ENCODE assay signal across 17 cellular contexts in the genomic region with DNA sequence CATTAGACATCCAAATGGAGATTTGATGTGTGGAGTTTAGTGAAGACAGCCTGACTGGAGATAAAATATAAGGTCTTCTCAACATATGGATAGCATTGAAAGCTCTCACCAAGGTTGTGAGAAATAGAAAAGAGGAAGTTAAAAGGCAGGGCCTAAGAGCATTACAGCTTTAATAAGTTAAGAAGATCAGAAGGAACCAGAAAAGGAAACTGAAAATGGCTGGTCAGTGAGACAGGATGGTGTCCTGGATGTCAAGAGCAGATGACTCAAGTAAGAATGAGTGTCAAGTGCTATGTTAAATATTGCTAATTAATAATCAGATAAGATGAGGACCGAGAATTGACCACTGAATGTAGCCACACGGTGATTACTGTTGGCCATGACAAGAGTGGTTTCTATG.
DNase-seq lines count a peak whose midpoint lies in the region; ATAC-seq, FAIRE-seq and TF ChIP-seq lines count a peak whose summit lies in the region.
"Had no signal": no experiment of that assay in that cellular context is flagged by ENCODE, and none has a peak within 500 bp of the region (broad histone marks: within the 10 kb centered on the region; RNA-seq: fewer than 3 reads in every experiment).

No MANE protein-coding gene starts in this region.

- no peaks in the 10 kb centered on the region for H3K36me3 Mint-ChIP-seq in activated T-cell treated with anti-CD3 and anti-CD28 coated beads, Interleukin-2, amount 50 U/mL, for 4 hours (ENCODE audit: insufficient read depth)

- H3K9me3 Mint-ChIP-seq in activated T-cell treated with anti-CD3 and anti-CD28 coated beads, Interleukin-2, amount 50 U/mL, for 4 hours, result peaks cover 4% of the 10 kb centered on the region
- H3K9me3 Mint-ChIP-seq: neural crest cell had no signal

- no peak for TF ChIP-seq CTCF in suprapubic skin (IDR thresholded peaks at IDR 0.05)

- H3K4me1 ChIP-seq in suprapubic skin, result no peaks in the 10 kb centered on the region
- H3K4me1 ChIP-seq: spleen had no signal

- no peaks in the 10 kb centered on the region for H3K27me3 Mint-ChIP-seq in activated T-cell treated with anti-CD3 and anti-CD28 coated beads, Interleukin-2, amount 50 U/mL, for 4 hours (ENCODE audit: low read depth)

- no peak for TF ChIP-seq EP300 in suprapubic skin (IDR thresholded peaks at IDR 0.05)

- ATAC-seq in GM19397 (IDR thresholded peaks at IDR 0.05; ENCODE audit: unreplicated experiment) (peak; percentile 98), HG02763 (IDR thresholded peaks at IDR 0.05; ENCODE audit: unreplicated experiment) (peak; percentile 95), HG03442 (IDR thresholded peaks at IDR 0.05; ENCODE audit: unreplicated experiment) (peak; percentile 89)
- no peak for ATAC-seq in activated T-cell treated with anti-CD3 and anti-CD28 coated beads, Interleukin-2, amount 50 U/mL, for 4 hours
- ATAC-seq: left cardiac atrium had no signal

- peak; percentile 20 for FAIRE-seq in GM12891 (lab: Jason Lieb, UNC)
- FAIRE-seq: H54 had no signal

- H3K27me3 ChIP-seq in suprapubic skin, result no peaks in the 10 kb centered on the region
- H3K27me3 ChIP-seq: spleen had no signal

- H3K4me3 Mint-ChIP-seq in activated T-cell treated with anti-CD3 and anti-CD28 coated beads, Interleukin-2, amount 50 U/mL, for 4 hours, result no peak overlapping the region
- H3K4me3 Mint-ChIP-seq: neural crest cell had no signal

- DNase-seq in GM12891 (ENCODE audit: insufficient read length, low spot score) (peak; percentile 3), amniotic stem cell (lab: John Stamatoyannopoulos, UW) (no peak), suprapubic skin (ENCODE audit: low spot score in 2 of 2) (no peak), NOMO-1 (lab: John Stamatoyannopoulos, UW; ENCODE audit: unreplicated experiment in 2 of 2) (no peak)
- DNase-seq in activated T-cell treated with anti-CD3 and anti-CD28 coated beads, Interleukin-2, amount 50 U/mL, for 4 hours, result no peak
- DNase-seq: ACHN; activated naive CD4-positive, alpha-beta T cell; KBM-7; left cardiac atrium; NCI-H446 treated with DMSO at 0.1 percent for 48 hours; spleen; stimulated activated CD8-positive, alpha-beta memory T cell treated with anti-CD3 and anti-CD28 coated beads, Interleukin-4, amount 100 ng/mL, for 48 hours had no signal

- TF ChIP-seq POLR2A in GM12891 (IDR thresholded peaks at IDR 0.05; ENCODE audit: low read depth, low read length), result no peak
- TF ChIP-seq POLR2A in suprapubic skin (IDR thresholded peaks at IDR 0.05), result no peak

- no peaks in the 10 kb centered on the region for H3K4me1 Mint-ChIP-seq in activated T-cell treated with anti-CD3 and anti-CD28 coated beads, Interleukin-2, amount 50 U/mL, for 4 hours (ENCODE audit: low read depth)

- H3K36me3 ChIP-seq in suprapubic skin, result no peaks in the 10 kb centered on the region
- H3K36me3 ChIP-seq: spleen had no signal

- 89% methylated on average over 2 of the region's 2 CpGs for WGBS in suprapubic skin

- no peak overlapping the region for H3K27ac ChIP-seq in suprapubic skin
- H3K27ac ChIP-seq: spleen had no signal

- no peak overlapping the region for H3K4me3 ChIP-seq in suprapubic skin
- H3K4me3 ChIP-seq: spleen had no signal

- H3K9me3 ChIP-seq in suprapubic skin, result no peaks in the 10 kb centered on the region

TF ChIP-seq in GM12891, 5 proteins besides CTCF, POLR2A, EP300 and RAD21:
- TF ChIP-seq SPI1 (IDR thresholded peaks at IDR 0.05; ENCODE audit: low read depth, low read length), result no peak
TF ChIP-seq in GM12891: peak in this region for 0.

Comparison
In these comparisons a context has a peak if more than half of its experiments do, and no peak if none do; other contexts are left out.
1. ATAC-seq: peak in GM19397 (single experiment), HG02763 (single experiment) and HG03442 (single experiment); none in activated T-cell treated with anti-CD3 and anti-CD28 coated beads, Interleukin-2, amount 50 U/mL, for 4 hours (0 of 2).